ENCODE assay signal across 12 cellular contexts in the genomic region with DNA sequence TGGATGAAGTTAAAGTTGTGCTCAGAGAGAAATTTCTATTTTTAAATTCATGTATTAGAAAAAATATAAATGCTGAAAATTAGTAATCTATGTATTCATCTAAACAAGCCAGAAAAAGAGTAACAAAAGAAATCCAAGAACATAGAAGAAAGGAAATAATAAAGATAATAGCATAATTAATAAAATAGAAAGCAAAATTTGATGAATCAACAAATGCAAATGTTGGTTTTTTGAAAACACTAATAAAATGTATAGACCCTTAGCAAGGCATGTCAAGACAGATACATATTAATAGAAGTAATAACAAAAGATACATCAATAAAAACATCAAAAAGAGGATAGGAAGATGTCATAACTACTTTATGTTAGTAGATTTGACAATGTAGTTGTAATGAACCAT. TPM values are rescaled to one million over a fixed set of nuclear protein-coding genes. Genes with fewer than 3 reads are reported as not detected.
"Had no signal": no experiment of that assay in that cellular context is flagged by ENCODE, and none has a peak within 500 bp of the region (broad histone marks: within the 10 kb centered on the region; RNA-seq: fewer than 3 reads in every experiment).

No MANE protein-coding gene starts in this region.

- H3K9ac ChIP-seq: GM23248 had no signal

- H3K27ac ChIP-seq: GM23248 had no signal

- H3K4me2 ChIP-seq: GM23338 had no signal

- H3K36me3 ChIP-seq: HAP-1 had no signal

- DNase-seq: GM23248, GOT3, H7, H9, HCEC 1CT, HFFc6 had no signal

- H3K4me3 ChIP-seq: GM23248, GM23338, HAP-1 had no signal

- FAIRE-seq: H1, H54 had no signal

- H3K9me3 ChIP-seq: HAP-1 had no signal

- ATAC-seq: GM23338, HCT116 had no signal

- H2AFZ ChIP-seq: GM23248, GM23338 had no signal

- H3K4me1 ChIP-seq: HAP-1 had no signal

RNA-seq across cellular contexts. Expression of a gene that starts 18.0 kb away (rescaled TPM):
- total RNA-seq: GM23248, GM23338, H1, H4, H7, H9, HFFc6 had no signal
- polyA plus RNA-seq: GM23248, GM23338, H1 had no signal
